ENCODE assay signal across 11 cellular contexts in the genomic region with DNA sequence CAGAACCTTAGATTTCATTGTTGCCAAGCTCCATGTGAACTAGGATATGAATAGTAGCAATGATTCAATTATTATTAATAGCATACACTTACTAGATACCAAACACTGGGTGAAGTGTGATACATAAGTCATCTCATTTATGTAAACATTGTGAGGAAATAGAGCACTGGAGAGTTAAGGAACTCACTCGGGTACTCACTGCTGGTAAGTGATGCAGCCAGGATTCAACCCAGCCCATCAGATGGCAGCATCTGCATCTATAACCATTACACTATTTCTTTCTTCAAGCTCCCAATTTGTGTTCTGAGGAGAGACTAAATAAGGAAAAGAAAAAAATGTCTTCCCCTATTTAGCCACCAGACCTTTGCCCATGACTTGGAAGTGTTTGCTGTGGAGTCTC. TPM values are rescaled to one million over a fixed set of nuclear protein-coding genes. Genes with fewer than 3 reads are reported as not detected.
DNase-seq lines count a peak whose midpoint lies in the region; ATAC-seq, FAIRE-seq and TF ChIP-seq lines count a peak whose summit lies in the region.
"Had no signal": no experiment of that assay in that cellular context is flagged by ENCODE, and none has a peak within 500 bp of the region (broad histone marks: within the 10 kb centered on the region; RNA-seq: fewer than 3 reads in every experiment).

No MANE protein-coding gene starts in this region.

- WGBS in GM23248 (ENCODE audit: low coverage in 1 of 2, low lambda C conversion rate in 2 of 2, missing lambda C conversion rate in 2 of 2), 2 experiments, result 6 to 9% methylated on average over 1 of the region's 1 CpG

- no peak overlapping the region for H3K9ac ChIP-seq in GM23248

- H3F3A ChIP-seq in GM23248 (ENCODE audit: insufficient read depth), result no peaks in the 10 kb centered on the region

- H3K4me3 ChIP-seq in GM23248, result no peak overlapping the region
- no peak overlapping the region for H3K4me3 ChIP-seq in fibroblast of pulmonary artery (replicated peaks; ENCODE audit: low read depth, low read length)
- H3K4me3 ChIP-seq in gastrocnemius medialis, result no peak overlapping the region
- H3K4me3 ChIP-seq: lung had no signal

- H4K20me1 ChIP-seq in GM23248 (ENCODE audit: insufficient read depth), result no peaks in the 10 kb centered on the region

- H3K79me2 ChIP-seq in GM23248 (ENCODE audit: insufficient read depth), result no peaks in the 10 kb centered on the region

- no peaks in the 10 kb centered on the region for H3K9me2 ChIP-seq in GM23248 (ENCODE audit: insufficient read depth)

- H3K4me2 ChIP-seq in GM23248 (ENCODE audit: unreplicated experiment), result no peak overlapping the region

- peak; percentile 66 to 96 for ATAC-seq in gastrocnemius medialis
- ATAC-seq in GM18505 (IDR thresholded peaks at IDR 0.05; ENCODE audit: unreplicated experiment), result no peak
- ATAC-seq: activated CD4-positive, CD25-positive, alpha-beta regulatory T cell treated with anti-CD3 and anti-CD28 coated beads, Interleukin-2, amount 50 U/mL, for 24 hours had no signal

- H3K27ac ChIP-seq in GM23248 (no peak overlapping the region), gastrocnemius medialis (no peak overlapping the region)

- no peaks in the 10 kb centered on the region for H3K36me3 ChIP-seq in GM23248 (ENCODE audit: low read depth)
- H3K36me3 ChIP-seq in gastrocnemius medialis, result no peaks in the 10 kb centered on the region

- peak; percentile 48 for TF ChIP-seq CTCF in fibroblast of pulmonary artery (IDR thresholded peaks at IDR 0.05; ENCODE audit: low read length, missing control alignments)
- peak in 3 of 5 experiments; percentile 17 to 35 (median 26) for TF ChIP-seq CTCF in gastrocnemius medialis (IDR thresholded peaks at IDR 0.05 in 4 of 5, conservative IDR thresholded peaks at IDR 0.05 in 1 of 5)

- H3K27me3 ChIP-seq in GM23248 (replicated peaks; ENCODE audit: insufficient read depth) (no peaks in the 10 kb centered on the region), gastrocnemius medialis (no peaks in the 10 kb centered on the region)

- intact Hi-C loops in gastrocnemius medialis (cut with DNase I; ENCODE audit: low total_unique reads), result loop anchor here (2.0 kb wide), 1 partner anchor 39 kb away; the partner anchor contains the start of genes KCTD21 and USP35

- no peak for FAIRE-seq in GM12891 (lab: Jason Lieb, UNC)

- DNase-seq in GM23248 (peak; percentile 72), RPMI7951 (ENCODE audit: low read depth) (peak; percentile 20), fibroblast of pulmonary artery (ENCODE audit: low read depth) (peak; percentile 77), gastrocnemius medialis (no peak), NCI-H526 treated with DMSO at 0.1 percent for 48 hours (lab: John Stamatoyannopoulos, UW) (no peak), GM12891 (ENCODE audit: insufficient read length, low spot score) (no peak)
- DNase-seq: NCI-H146; stimulated activated CD4-positive, alpha-beta T cell treated with anti-CD3 and anti-CD28 coated beads, Interleukin-1b, Interleukin-23, amount 100 ng/mL, for 48 hours had no signal

- peaks cover 4% of the 10 kb centered on the region; the same call in 1 of the 2 replicates for H3K4me1 ChIP-seq in GM23248 (ENCODE audit: insufficient read depth)
- H3K4me1 ChIP-seq in gastrocnemius medialis, result peaks cover 0 to 9% of the 10 kb centered on the region in 2 donors

- in situ Hi-C loops in GM23248 (cut with MboI) (loop anchor here (25.0 kb wide), 1 partner anchor 413 kb away; the partner anchor contains the start of gene NARS2), gastrocnemius medialis (cut with MboI; ENCODE audit: low sequenced_read_pairs in 4 of 4) (loop anchor here in 3 of 4 donors (25.0 kb wide), 2 partner anchors 263 to 413 kb away; partner anchors contain the start of genes NARS2 (in 3 of the 3) and GAB2 (in 1 of the 3))

- H2AFZ ChIP-seq in GM23248, result no peak overlapping the region

- TF ChIP-seq POLR2A in gastrocnemius medialis (IDR thresholded peaks at IDR 0.05) (no peak), GM12891 (IDR thresholded peaks at IDR 0.05; ENCODE audit: low read depth, low read length) (no peak), GM18505 (IDR thresholded peaks at IDR 0.05; ENCODE audit: borderline replicate concordance, extremely low read depth, insufficient read depth, insufficient read length) (no peak)

- H3K9me3 ChIP-seq in GM23248 (ENCODE audit: low read depth) (no peaks in the 10 kb centered on the region), gastrocnemius medialis (no peaks in the 10 kb centered on the region)

TF ChIP-seq in GM12891, 5 proteins besides CTCF, POLR2A, EP300 and RAD21:
- TF ChIP-seq TAF1 (IDR thresholded peaks at IDR 0.05; ENCODE audit: low read depth, low read length) (no peak), POLR2AphosphoS5 (IDR thresholded peaks at IDR 0.05; ENCODE audit: low read depth, low read length) (no peak), SPI1 (IDR thresholded peaks at IDR 0.05; ENCODE audit: low read depth, low read length) (no peak)

RNA-seq across cellular contexts. Expression of gene ALG8, which starts 10.2 kb away (rescaled TPM):
- 41.6 and 42.2 TPM in 2 replicates for total RNA-seq in GM23248 (2014; rRNA removed; shearing (Covaris generic))
- polyA plus RNA-seq in GM23248 (2016; fragmentation: Nextera tagmentation; extraction: Ambion mirVana), result 57.2 and 59.9 TPM in 2 replicates
- 87.5 and 115 TPM in 2 replicates for total RNA-seq in RPMI7951 (2014; rRNA removed; shearing (Covaris generic))
- 10 to 100 TPM in 2 of 4 donors, 1 to 10 TPM in 2; 9.0 to 12.9 (median 10.9) TPM for total RNA-seq in gastrocnemius medialis
- 35.4 TPM for polyA plus RNA-seq in GM12891 (2012; ENCODE audit: low read depth, missing spikeins)

RNA-seq across cellular contexts. Expression of gene KCTD21, which starts 38.8 kb away (rescaled TPM):
- total RNA-seq in GM23248 (2014; rRNA removed; shearing (Covaris generic)), result 7.5 and 13.1 TPM in 2 replicates
- 5.7 and 7.6 TPM in 2 replicates for polyA plus RNA-seq in GM23248 (2016; fragmentation: Nextera tagmentation; extraction: Ambion mirVana)
- 6.8 and 10.9 TPM in 2 replicates for total RNA-seq in RPMI7951 (2014; rRNA removed; shearing (Covaris generic))
- total RNA-seq in gastrocnemius medialis, result 10 to 100 TPM in 3 of 4 donors, 1 to 10 TPM in 1; 6.0 to 18.9 (median 15.8) TPM
- polyA plus RNA-seq in GM12891 (2012; ENCODE audit: low read depth, missing spikeins), result 3.0 TPM

RNA-seq across cellular contexts. Expression of gene USP35, which starts 39.1 kb away (rescaled TPM):
- total RNA-seq in GM23248 (2014; rRNA removed; shearing (Covaris generic)), result 7.0 and 8.9 TPM in 2 replicates
- 2.2 and 2.7 TPM in 2 replicates for polyA plus RNA-seq in GM23248 (2016; fragmentation: Nextera tagmentation; extraction: Ambion mirVana)
- total RNA-seq in RPMI7951 (2014; rRNA removed; shearing (Covaris generic)), result 3.8 and 5.3 TPM in 2 replicates
- total RNA-seq in gastrocnemius medialis, result 1 to 10 TPM; 4.6 to 6.1 (median 5.4) TPM
- polyA plus RNA-seq in GM12891 (2012; ENCODE audit: low read depth, missing spikeins), result 2.9 TPM

Comparison
In these comparisons a context has a peak if more than half of its experiments do, and no peak if none do; other contexts are left out.
1. DNase-seq: peak in GM23248 (single experiment), RPMI7951 (single experiment) and fibroblast of pulmonary artery (single experiment); none in gastrocnemius medialis (0 of 2), NCI-H526 treated with DMSO at 0.1 percent for 48 hours (single experiment) and GM12891 (single experiment).